In genomic region chr7:104967088-104967487, GRCh38 we compare ENCODE assay signal across 29 cellular contexts. TPM values are rescaled to one million over a fixed set of nuclear protein-coding genes. Genes with fewer than 3 reads are reported as not detected.
DNase-seq lines count a peak whose midpoint lies in the region; ATAC-seq, FAIRE-seq and TF ChIP-seq lines count a peak whose summit lies in the region.
"Had no signal": no experiment of that assay in that cellular context is flagged by ENCODE, and none has a peak within 500 bp of the region (broad histone marks: within the 10 kb centered on the region; RNA-seq: fewer than 3 reads in every experiment).

No MANE protein-coding gene starts in this region.

- H3K4me1 Mint-ChIP-seq in astrocyte (ENCODE audit: low read depth, unreplicated experiment) (peaks cover 16% of the 10 kb centered on the region), glutamatergic neuron (ENCODE audit: low read depth, unreplicated experiment) (peaks cover 5% of the 10 kb centered on the region), neural progenitor cell (peaks cover 33% of the 10 kb centered on the region)
- H3K4me1 Mint-ChIP-seq: immature natural killer cell had no signal

- H3K27ac Mint-ChIP-seq in astrocyte (ENCODE audit: unreplicated experiment) (no peak overlapping the region), glutamatergic neuron (ENCODE audit: unreplicated experiment) (peak overlapping the region; percentile 43), neural progenitor cell (no peak overlapping the region)
- H3K27ac Mint-ChIP-seq: activated naive CD8-positive, alpha-beta T cell treated with anti-CD3 and anti-CD28 coated beads, Interleukin-2, amount 50 U/mL, for 24 hours; naive thymus-derived CD8-positive, alpha-beta T cell; stimulated activated naive CD8-positive, alpha-beta T cell treated with anti-CD3 and anti-CD28 coated beads, Interleukin-15, amount 100 ng/mL, for 72 hours; T-cell; type B pancreatic cell had no signal

- H2AFZ ChIP-seq in astrocyte (ENCODE audit: low read depth, low read length): no peak overlapping the region
- H2AFZ ChIP-seq in neural progenitor cell (replicated peaks): no peak overlapping the region

- no peaks in the 10 kb centered on the region for H4K20me1 ChIP-seq in astrocyte (ENCODE audit: insufficient read depth, low read length)
- no peaks in the 10 kb centered on the region for H4K20me1 ChIP-seq in neural progenitor cell (ENCODE audit: low read depth)

- peaks cover 6% of the 10 kb centered on the region for H3F3A ChIP-seq in neural progenitor cell (ENCODE audit: low read depth)

- no peak for DNase-seq in left ventricle myocardium inferior
- DNase-seq in left ventricle myocardium superior: no peak
- no peak for DNase-seq in astrocyte (ENCODE audit: low read depth)
- no peak for DNase-seq in glutamatergic neuron
- DNase-seq in tibial artery: no peak
- DNase-seq in neural progenitor cell (ENCODE audit: low spot score): no peak
- DNase-seq: activated CD4-positive, alpha-beta T cell treated with anti-CD3 and anti-CD28 coated beads for 48 hours; activated naive CD8-positive, alpha-beta T cell treated with anti-CD3 and anti-CD28 coated beads, Interleukin-2, amount 50 U/mL, for 24 hours; activated T-cell treated with anti-CD3 and anti-CD28 coated beads, Interleukin-2, amount 50 U/mL, for 4 hours; effector CD8-positive, alpha-beta T cell; erythroblast; hypothalamus; immature natural killer cell; KG1; left lung; midbrain; MM.1S; naive thymus-derived CD8-positive, alpha-beta T cell; RPMI8226; stimulated activated naive CD8-positive, alpha-beta T cell treated with anti-CD3 and anti-CD28 coated beads, Interleukin-15, amount 100 ng/mL, for 72 hours; T-cell had no signal

- peak overlapping the region; percentile 1 for H3K4me2 ChIP-seq in astrocyte (ENCODE audit: low read length)
- no peak overlapping the region for H3K4me2 ChIP-seq in neural progenitor cell

- H3K9me3 Mint-ChIP-seq in astrocyte (ENCODE audit: unreplicated experiment): no peaks in the 10 kb centered on the region
- peaks cover 2% of the 10 kb centered on the region for H3K9me3 Mint-ChIP-seq in glutamatergic neuron (ENCODE audit: unreplicated experiment)
- peaks cover 18% of the 10 kb centered on the region for H3K9me3 Mint-ChIP-seq in neural progenitor cell
- H3K9me3 Mint-ChIP-seq: activated naive CD8-positive, alpha-beta T cell treated with anti-CD3 and anti-CD28 coated beads, Interleukin-2, amount 50 U/mL, for 24 hours; activated T-cell treated with anti-CD3 and anti-CD28 coated beads, Interleukin-2, amount 50 U/mL, for 4 hours; immature natural killer cell; naive thymus-derived CD8-positive, alpha-beta T cell; T-cell; type B pancreatic cell had no signal

- H3K4me3 Mint-ChIP-seq in astrocyte (ENCODE audit: unreplicated experiment) (no peak overlapping the region), glutamatergic neuron (ENCODE audit: unreplicated experiment) (no peak overlapping the region), neural progenitor cell (no peak overlapping the region)
- H3K4me3 Mint-ChIP-seq: activated naive CD8-positive, alpha-beta T cell treated with anti-CD3 and anti-CD28 coated beads, Interleukin-2, amount 50 U/mL, for 24 hours; activated T-cell treated with anti-CD3 and anti-CD28 coated beads, Interleukin-2, amount 50 U/mL, for 4 hours; brain; immature natural killer cell; naive thymus-derived CD8-positive, alpha-beta T cell; stimulated activated naive CD8-positive, alpha-beta T cell treated with anti-CD3 and anti-CD28 coated beads, Interleukin-15, amount 100 ng/mL, for 72 hours; T-cell; type B pancreatic cell had no signal

- H3K27me3 Mint-ChIP-seq in astrocyte (ENCODE audit: low read depth, unreplicated experiment) (no peaks in the 10 kb centered on the region), glutamatergic neuron (ENCODE audit: unreplicated experiment) (peaks cover 2% of the 10 kb centered on the region), neural progenitor cell (ENCODE audit: insufficient read depth, low read depth) (peaks cover 2% of the 10 kb centered on the region)
- H3K27me3 Mint-ChIP-seq: activated naive CD8-positive, alpha-beta T cell treated with anti-CD3 and anti-CD28 coated beads, Interleukin-2, amount 50 U/mL, for 24 hours; naive thymus-derived CD8-positive, alpha-beta T cell; stimulated activated naive CD8-positive, alpha-beta T cell treated with anti-CD3 and anti-CD28 coated beads, Interleukin-15, amount 100 ng/mL, for 72 hours; T-cell; type B pancreatic cell had no signal

- H3K4me3 ChIP-seq in left ventricle myocardium inferior (no peak overlapping the region), astrocyte (ENCODE audit: insufficient read depth, low read depth, low read length) (no peak overlapping the region), tibial artery (no peak overlapping the region), neural progenitor cell (no peak overlapping the region)
- H3K4me3 ChIP-seq: left lung had no signal

- no peaks in the 10 kb centered on the region for H3K27me3 ChIP-seq in left ventricle myocardium inferior (ENCODE audit: low read depth)
- H3K27me3 ChIP-seq in astrocyte (ENCODE audit: insufficient read depth, low read length): no peaks in the 10 kb centered on the region
- H3K27me3 ChIP-seq in tibial artery: no peaks in the 10 kb centered on the region
- no peaks in the 10 kb centered on the region for H3K27me3 ChIP-seq in neural progenitor cell
- H3K27me3 ChIP-seq: left lung had no signal

- H3K9me3 ChIP-seq in left ventricle myocardium inferior (replicated peaks) (no peaks in the 10 kb centered on the region), astrocyte (ENCODE audit: insufficient read depth, low read depth, low read length) (no peaks in the 10 kb centered on the region), tibial artery (no peaks in the 10 kb centered on the region), neural progenitor cell (ENCODE audit: low read depth) (no peaks in the 10 kb centered on the region)
- H3K9me3 ChIP-seq: left lung had no signal

- H3K9ac ChIP-seq in astrocyte (ENCODE audit: low read length) (no peak overlapping the region), neural progenitor cell (no peak overlapping the region)

- H3K79me2 ChIP-seq in astrocyte (ENCODE audit: insufficient read depth, low read length) (no peaks in the 10 kb centered on the region), neural progenitor cell (ENCODE audit: low read depth) (no peaks in the 10 kb centered on the region)

- ATAC-seq in left ventricle myocardium superior: no peak
- no peak for ATAC-seq in HG02623 (IDR thresholded peaks at IDR 0.05; ENCODE audit: unreplicated experiment)
- ATAC-seq in GM21367 (IDR thresholded peaks at IDR 0.05; ENCODE audit: unreplicated experiment): no peak
- ATAC-seq: activated naive CD8-positive, alpha-beta T cell treated with anti-CD3 and anti-CD28 coated beads, Interleukin-2, amount 50 U/mL, for 24 hours; activated T-cell treated with anti-CD3 and anti-CD28 coated beads, Interleukin-2, amount 50 U/mL, for 4 hours; left lung; naive thymus-derived CD8-positive, alpha-beta T cell; stimulated activated naive CD8-positive, alpha-beta T cell treated with anti-CD3 and anti-CD28 coated beads, Interleukin-15, amount 100 ng/mL, for 72 hours; T-cell had no signal

- no peak for FAIRE-seq in astrocyte (lab: Jason Lieb, UNC)
- FAIRE-seq: colon, frontal cortex, H1 had no signal

- no peaks in the 10 kb centered on the region for H3K36me3 ChIP-seq in left ventricle myocardium inferior
- no peaks in the 10 kb centered on the region for H3K36me3 ChIP-seq in astrocyte (ENCODE audit: insufficient read depth, low read length)
- no peaks in the 10 kb centered on the region for H3K36me3 ChIP-seq in tibial artery
- H3K36me3 ChIP-seq in neural progenitor cell: no peaks in the 10 kb centered on the region
- H3K36me3 ChIP-seq: left lung had no signal

- H3K36me3 Mint-ChIP-seq in astrocyte (ENCODE audit: low read depth, unreplicated experiment) (peaks cover 3% of the 10 kb centered on the region), glutamatergic neuron (ENCODE audit: unreplicated experiment) (no peaks in the 10 kb centered on the region), neural progenitor cell (peaks cover 14% of the 10 kb centered on the region)
- H3K36me3 Mint-ChIP-seq: brain, type B pancreatic cell had no signal

- TF ChIP-seq CTCF in left ventricle myocardium inferior (IDR thresholded peaks at IDR 0.05; ENCODE audit: borderline replicate concordance) (no peak), astrocyte (IDR thresholded peaks at IDR 0.05; ENCODE audit: insufficient read depth, low read depth, low read length) (no peak), glutamatergic neuron (IDR thresholded peaks at IDR 0.05; ENCODE audit: partially characterized antibody, unreplicated experiment) (no peak), tibial artery (IDR thresholded peaks at IDR 0.05) (no peak), neural progenitor cell (IDR thresholded peaks at IDR 0.05) (no peak)

- H3K27ac ChIP-seq in left ventricle myocardium inferior (replicated peaks): peak overlapping the region; percentile 81
- no peak overlapping the region for H3K27ac ChIP-seq in astrocyte (ENCODE audit: low read depth, low read length)
- H3K27ac ChIP-seq in tibial artery: peak overlapping the region; percentile 57 to 59
- no peak overlapping the region for H3K27ac ChIP-seq in neural progenitor cell
- H3K27ac ChIP-seq: left lung, VCaP had no signal

- H3K4me1 ChIP-seq in left ventricle myocardium inferior (peaks cover 43% of the 10 kb centered on the region), astrocyte (ENCODE audit: insufficient read depth, low read length) (peaks cover 32% of the 10 kb centered on the region), tibial artery (peaks cover 0 to 92% (median 63%) of the 10 kb centered on the region in 4 donors), neural progenitor cell (peaks cover 5% of the 10 kb centered on the region)

- intact Hi-C loops in left ventricle myocardium inferior (cut with micrococcal nuclease): no loop called here
- intact Hi-C loops in left ventricle myocardium superior (cut with micrococcal nuclease): no loop called here
- intact Hi-C loops in tibial artery (cut with DNase I; ENCODE audit: low total_unique reads): no loop called here

RNA-seq across cellular contexts. Expression of gene KMT2E, which starts 46.9 kb away (rescaled TPM):
- total RNA-seq in left ventricle myocardium inferior: 40.2 TPM
- 35.9 TPM for total RNA-seq in left ventricle myocardium superior
- 57.4 and 62.5 TPM in 2 replicates for total RNA-seq in astrocyte
- total RNA-seq in glutamatergic neuron (ENCODE audit: unreplicated experiment): 126 TPM
- 87.7 and 124 TPM in 2 replicates for total RNA-seq in neural progenitor cell (ENCODE audit: low replicate concordance)

Comparison
In these comparisons a context has a peak if more than half of its experiments do, and no peak if none do; other contexts are left out.
1. H3K27ac ChIP-seq: peak in left ventricle myocardium inferior (single experiment) and tibial artery (2 of 2); none in astrocyte (single experiment) and neural progenitor cell (single experiment).